15 cellular contexts compared by ENCODE assay signal in genomic region chr9:5446451-5447236, GRCh38. TPM values are rescaled to one million over a fixed set of nuclear protein-coding genes. Genes with fewer than 3 reads are reported as not detected.
DNase-seq lines count a peak whose midpoint lies in the region; FAIRE-seq and TF ChIP-seq lines count a peak whose summit lies in the region.
"Had no signal": no experiment of that assay in that cellular context is flagged by ENCODE, and none has a peak within 500 bp of the region (broad histone marks: within the 10 kb centered on the region; RNA-seq: fewer than 3 reads in every experiment).

No MANE protein-coding gene starts in this region.

- H3K27ac ChIP-seq in endothelial cell of umbilical vein (ENCODE audit: insufficient read depth, low read depth, low read length) = peak overlapping the region; percentile 79
- H3K27ac ChIP-seq: left lung had no signal

- BruUV-seq in endothelial cell of umbilical vein (replicated peaks; lab: Mats Ljungman, UMichigan) = no TSS peak

- H4K20me1 ChIP-seq in endothelial cell of umbilical vein (replicated peaks; ENCODE audit: control insufficient read depth, extremely low read depth, insufficient read depth, low read length) = no peaks in the 10 kb centered on the region

- no peak for TF ChIP-seq CTCF in endothelial cell of umbilical vein (IDR thresholded peaks at IDR 0.05; ENCODE audit: extremely low read depth in 1 of 2, insufficient read depth in 1 of 2, low read depth in 1 of 2, low read length in 2 of 2)

- TF ChIP-seq POLR2A in GM12891 (IDR thresholded peaks at IDR 0.05; ENCODE audit: low read depth, low read length) (no peak), endothelial cell of umbilical vein (IDR thresholded peaks at IDR 0.05; ENCODE audit: low read depth, low read length) (no peak)

- CTCF ChIA-PET in endothelial cell of umbilical vein (lab: Charles Lee) = interaction anchor here (0.7 to 4.6 kb wide), 4 partner anchors 21 to 261 kb away, joined by 3 to 39 read pairs (median 3); partner anchors contain the start of gene INSL6

- no peaks in the 10 kb centered on the region for H3K9me3 ChIP-seq in endothelial cell of umbilical vein (replicated peaks; ENCODE audit: control insufficient read depth, insufficient read depth, low read length)
- H3K9me3 ChIP-seq: Caco-2, heart left ventricle, left lung had no signal

- H2AFZ ChIP-seq in endothelial cell of umbilical vein (ENCODE audit: low read depth, low read length) = no peak overlapping the region

- POLR2A ChIA-PET in endothelial cell of umbilical vein (lab: Charles Lee) = no interaction called here

- H3K36me3 ChIP-seq in endothelial cell of umbilical vein (ENCODE audit: control insufficient read depth in 2 of 2, extremely low read depth in 1 of 2, insufficient read depth in 2 of 2, low read length in 2 of 2) = no peaks in the 10 kb centered on the region
- H3K36me3 ChIP-seq: heart left ventricle, left lung had no signal

- FAIRE-seq in GM12891 (lab: Jason Lieb, UNC) (peak; percentile 61), endothelial cell of umbilical vein (lab: Jason Lieb, UNC) (peak; percentile 59)
- FAIRE-seq: HepG2 had no signal

- no peak overlapping the region for H3K4me3 ChIP-seq in endothelial cell of umbilical vein (replicated peaks in 1 of 3; ENCODE audit: insufficient read depth in 1 of 3, low read depth in 1 of 3, low read length in 3 of 3)
- H3K4me3 ChIP-seq: heart left ventricle, left lung had no signal

- no peak overlapping the region for H3K9ac ChIP-seq in endothelial cell of umbilical vein (replicated peaks; ENCODE audit: extremely low read depth, insufficient read depth, low read length)

- H3K4me1 ChIP-seq in endothelial cell of umbilical vein (ENCODE audit: control insufficient read depth, extremely low read depth, insufficient read depth, low read length) = peaks cover 36% of the 10 kb centered on the region
- H3K4me1 ChIP-seq: Caco-2 had no signal

- DNase-seq in EH (ENCODE audit: low read depth) (peak; percentile 40), GM12891 (ENCODE audit: insufficient read length, low spot score) (no peak), RPMI7951 (ENCODE audit: low read depth) (peak; percentile 13), endothelial cell of umbilical vein (ENCODE audit: low read depth, low spot score) (no peak), T1000 (lab: John Stamatoyannopoulos, UW) (no peak), NCI-H82 (lab: John Stamatoyannopoulos, UW) (no peak), DMS114 treated with DMSO at 0.1 percent for 48 hours (lab: John Stamatoyannopoulos, UW; ENCODE audit: unreplicated experiment) (no peak)
- DNase-seq: activated CD8-positive, alpha-beta memory T cell treated with anti-CD3 and anti-CD28 coated beads, Interleukin-2, amount 50 U/mL, for 48 hours; Caco-2; heart left ventricle; left lung; NCI-H187; NCI-H774 had no signal

- no peaks in the 10 kb centered on the region for H3K9me1 ChIP-seq in endothelial cell of umbilical vein (replicated peaks; ENCODE audit: control insufficient read depth, extremely low read depth, insufficient read depth, low read length)

- peak overlapping the region; percentile 63 for H3K4me2 ChIP-seq in endothelial cell of umbilical vein (ENCODE audit: insufficient read depth, low read length)

- H3K27me3 ChIP-seq in endothelial cell of umbilical vein (ENCODE audit: control insufficient read depth in 2 of 2, insufficient read depth in 2 of 2, low read length in 2 of 2) = no peaks in the 10 kb centered on the region
- H3K27me3 ChIP-seq: heart left ventricle, left lung had no signal

- dilution Hi-C loops in endothelial cell of umbilical vein (cut with MboI; ENCODE audit: extremely low pct_ligation_motif_present, low sequenced_read_pairs) = loop anchor here (25.0 kb wide), 1 partner anchor 259 kb away; the partner anchor contains the start of gene INSL6

- intact Hi-C loops in endothelial cell of umbilical vein (cut with micrococcal nuclease) = no loop called here

- peaks cover 12% of the 10 kb centered on the region for H3K79me2 ChIP-seq in endothelial cell of umbilical vein (ENCODE audit: control insufficient read depth, insufficient read depth, low read length)

TF ChIP-seq in GM12891, 5 proteins besides CTCF, POLR2A, EP300 and RAD21:
- no peak for TF ChIP-seq PAX5 (IDR thresholded peaks at IDR 0.05; ENCODE audit: insufficient read depth, low read length, severe bottlenecking)
- TF ChIP-seq SPI1 (IDR thresholded peaks at IDR 0.05; ENCODE audit: low read depth, low read length) = no peak
- no peak for TF ChIP-seq POLR2AphosphoS5 (IDR thresholded peaks at IDR 0.05; ENCODE audit: low read depth, low read length)
- no peak for TF ChIP-seq TAF1 (IDR thresholded peaks at IDR 0.05; ENCODE audit: low read depth, low read length)
- no peak for TF ChIP-seq POU2F2 (IDR thresholded peaks at IDR 0.05; ENCODE audit: low read depth, low read length)
TF ChIP-seq in GM12891: peak in this region for 0.

TF ChIP-seq in endothelial cell of umbilical vein, 7 proteins besides CTCF, POLR2A, EP300 and RAD21:
- peak; percentile 40 for TF ChIP-seq JUN (IDR thresholded peaks at IDR 0.05; ENCODE audit: borderline replicate concordance, insufficient read depth, insufficient read length, low read depth)
- TF ChIP-seq GATA2 (IDR thresholded peaks at IDR 0.05; ENCODE audit: insufficient read depth, insufficient read length, low read depth, low read length) = peak; percentile 41
- TF ChIP-seq MAX (IDR thresholded peaks at IDR 0.05; ENCODE audit: insufficient read depth, insufficient read length) = no peak
- TF ChIP-seq POLR2AphosphoS5 (IDR thresholded peaks at IDR 0.05; ENCODE audit: insufficient read depth, low read depth, low read length) = no peak
- peak; percentile 66 for TF ChIP-seq FOS (IDR thresholded peaks at IDR 0.05; ENCODE audit: borderline replicate concordance, insufficient read depth, low read length)
- no peak for TF ChIP-seq EZH2 (IDR thresholded peaks at IDR 0.05; ENCODE audit: borderline replicate concordance, low read depth, low read length, severe bottlenecking)

RNA-seq across cellular contexts. Expression of gene CD274, which starts 3.7 kb away (rescaled TPM):
- polyA plus RNA-seq in GM12891 (2012; ENCODE audit: low read depth, missing spikeins) = 18.1 TPM
- 4.9 and 5.7 TPM in 2 replicates for total RNA-seq in RPMI7951 (2014; rRNA removed; shearing (Covaris generic))
- total RNA-seq in endothelial cell of umbilical vein = 26.8 and 29.7 TPM in 2 replicates
- polyA plus RNA-seq in endothelial cell of umbilical vein = 25.4 and 27.9 TPM in 2 replicates
- 18.5 and 23.3 TPM in 2 replicates for polyA plus RNA-seq in endothelial cell of umbilical vein (2011; cell fraction: cytosol; rRNA removed)
- polyA plus RNA-seq in endothelial cell of umbilical vein (2011; cell fraction: nucleus; rRNA removed) = 57.7 and 59.7 TPM in 2 replicates
- 12.3 and 21.6 TPM in 2 replicates for polyA plus RNA-seq in endothelial cell of umbilical vein (2012)
- 31.0 and 42.3 TPM in 2 replicates for polyA minus RNA-seq in endothelial cell of umbilical vein
- polyA minus RNA-seq in endothelial cell of umbilical vein (2011; cell fraction: cytosol; rRNA and poly(A)+ RNA removed) = not detected
- polyA minus RNA-seq in endothelial cell of umbilical vein (2011; cell fraction: nucleus; rRNA and poly(A)+ RNA removed) = 42.1 and 42.3 TPM in 2 replicates
- total RNA-seq: Caco-2, neural crest cell had no signal

RNA-seq across cellular contexts. Expression of gene PLGRKT, which starts 8.9 kb away (rescaled TPM):
- 28.5 TPM for polyA plus RNA-seq in GM12891 (2012; ENCODE audit: low read depth, missing spikeins)
- 45.1 and 66.7 TPM in 2 replicates for total RNA-seq in RPMI7951 (2014; rRNA removed; shearing (Covaris generic))
- total RNA-seq in endothelial cell of umbilical vein = 20.3 and 21.2 TPM in 2 replicates
- 3.3 and 3.8 TPM in 2 replicates for polyA plus RNA-seq in endothelial cell of umbilical vein
- polyA plus RNA-seq in endothelial cell of umbilical vein (2011; cell fraction: cytosol; rRNA removed) = 10.0 and 10.1 TPM in 2 replicates
- polyA plus RNA-seq in endothelial cell of umbilical vein (2011; cell fraction: nucleus; rRNA removed) = 4.6 TPM in 2 replicates
- 12.5 and 14.7 TPM in 2 replicates for polyA plus RNA-seq in endothelial cell of umbilical vein (2012)
- polyA minus RNA-seq in endothelial cell of umbilical vein = 1.00 and 3.7 TPM in 2 replicates
- polyA minus RNA-seq in endothelial cell of umbilical vein (2011; cell fraction: cytosol; rRNA and poly(A)+ RNA removed) = 2.6 TPM
- 1.8 and 2.0 TPM in 2 replicates for polyA minus RNA-seq in endothelial cell of umbilical vein (2011; cell fraction: nucleus; rRNA and poly(A)+ RNA removed)

Comparison
In these comparisons a context has a peak if more than half of its experiments do, and no peak if none do; other contexts are left out.
1. DNase-seq: peak in EH (single experiment) and RPMI7951 (single experiment); none in GM12891 (single experiment), endothelial cell of umbilical vein (single experiment), T1000 (single experiment), NCI-H82 (single experiment) and DMS114 treated with DMSO at 0.1 percent for 48 hours (single experiment).